21 cellular contexts compared by ENCODE assay signal in genomic region chr7:14321947-14322346, GRCh38.
DNase-seq lines count a peak whose midpoint lies in the region; ATAC-seq and TF ChIP-seq lines count a peak whose summit lies in the region.
"Had no signal": no experiment of that assay in that cellular context is flagged by ENCODE, and none has a peak within 500 bp of the region (broad histone marks: within the 10 kb centered on the region; RNA-seq: fewer than 3 reads in every experiment).

No MANE protein-coding gene starts in this region.

- peaks cover 9% of the 10 kb centered on the region for H3K9me3 Mint-ChIP-seq in activated CD8-positive, alpha-beta T cell treated with anti-CD3 and anti-CD28 coated beads, Interleukin-2, amount 10 ng/mL, durations not matched to agents 7 days and 5 days (ENCODE audit: insufficient read depth)

- H3K9me2 ChIP-seq in SK-N-SH = no peaks in the 10 kb centered on the region

- POLR2A ChIA-PET in activated CD8-positive, alpha-beta T cell treated with anti-CD3 and anti-CD28 coated beads, Interleukin-2, amount 10 ng/mL, durations not matched to agents 7 days and 5 days (lab: Charles Lee) = no interaction called here
- POLR2A ChIA-PET in SK-N-SH (lab: Yijun Ruan, JAX) = no interaction called here

- no peak for TF ChIP-seq RAD21 in SK-N-SH (IDR thresholded peaks at IDR 0.05; ENCODE audit: low read length)

- 65% methylated on average over 2 of the region's 2 CpGs for WGBS in SK-N-SH (ENCODE audit: low lambda C conversion rate)

- no peak overlapping the region for H3K4me3 ChIP-seq in SK-N-SH (ENCODE audit: low read depth in 2 of 2, low read length in 1 of 2)
- H3K4me3 ChIP-seq: breast epithelium, left lung had no signal

- no peak for ATAC-seq in activated CD8-positive, alpha-beta T cell treated with anti-CD3 and anti-CD28 coated beads, Interleukin-2, amount 10 ng/mL, durations not matched to agents 7 days and 5 days
- no peak for ATAC-seq in GM19395 (IDR thresholded peaks at IDR 0.05; ENCODE audit: unreplicated experiment)
- ATAC-seq: activated T-cell treated with anti-CD3 and anti-CD28 coated beads, Interleukin-2, amount 50 U/mL, for 72 hours; left lung had no signal

- TF ChIP-seq EP300 in SK-N-SH (IDR thresholded peaks at IDR 0.05; ENCODE audit: borderline replicate concordance in 1 of 2, low read depth in 1 of 2, low read length in 1 of 2) = no peak

- no peaks in the 10 kb centered on the region for H3K79me2 ChIP-seq in SK-N-SH (ENCODE audit: insufficient read depth)

- no peak overlapping the region for H3K4me3 Mint-ChIP-seq in activated CD8-positive, alpha-beta T cell treated with anti-CD3 and anti-CD28 coated beads, Interleukin-2, amount 10 ng/mL, durations not matched to agents 7 days and 5 days
- H3K4me3 Mint-ChIP-seq: activated naive CD8-positive, alpha-beta T cell; activated T-cell treated with anti-CD3 and anti-CD28 coated beads, Interleukin-2, amount 50 U/mL, for 72 hours; IgD-negative memory B cell had no signal

- no peaks in the 10 kb centered on the region for H3K36me3 ChIP-seq in SK-N-SH (replicated peaks in 1 of 2; ENCODE audit: control insufficient read depth in 1 of 2, insufficient read depth in 2 of 2, low read length in 1 of 2)
- H3K36me3 ChIP-seq: breast epithelium, left lung had no signal

- H3K4me1 Mint-ChIP-seq in activated CD8-positive, alpha-beta T cell treated with anti-CD3 and anti-CD28 coated beads, Interleukin-2, amount 10 ng/mL, durations not matched to agents 7 days and 5 days (ENCODE audit: low read depth) = no peaks in the 10 kb centered on the region
- H3K4me1 Mint-ChIP-seq: IgD-negative memory B cell had no signal

- no peak overlapping the region for H3K27ac Mint-ChIP-seq in activated CD8-positive, alpha-beta T cell treated with anti-CD3 and anti-CD28 coated beads, Interleukin-2, amount 10 ng/mL, durations not matched to agents 7 days and 5 days
- H3K27ac Mint-ChIP-seq: activated naive CD8-positive, alpha-beta T cell; activated T-cell treated with anti-CD3 and anti-CD28 coated beads, Interleukin-2, amount 50 U/mL, for 72 hours; IgD-negative memory B cell had no signal

- no peak overlapping the region for H3K4me2 ChIP-seq in SK-N-SH

- DNase-seq in COR-L47 (lab: John Stamatoyannopoulos, UW) (peak; percentile 87), Daoy (ENCODE audit: low read depth) (peak; percentile 1), NCI-H2171 treated with DMSO at 0.1 percent for 48 hours (lab: John Stamatoyannopoulos, UW) (peak; percentile 84), cerebellar cortex (ENCODE audit: low spot score) (peak; percentile 78), Ammon's horn (ENCODE audit: low spot score) (no peak), SK-N-SH (no peak)
- no peak for DNase-seq in activated CD8-positive, alpha-beta T cell treated with anti-CD3 and anti-CD28 coated beads, Interleukin-2, amount 10 ng/mL, durations not matched to agents 7 days and 5 days
- DNase-seq: activated T-cell treated with anti-CD3 and anti-CD28 coated beads, Interleukin-2, amount 50 U/mL, for 72 hours; Caco-2; dermis blood vessel endothelial cell; GOT3; left lung; NCI-H1048; NK-92 treated with Interleukin-12 subunit alpha and Interleukin-12 subunit beta, amount 100 ng/mL, for 24 hours; stimulated activated CD4-positive, alpha-beta T cell treated with anti-CD3 and anti-CD28 coated beads, Interleukin-4, amount 100 ng/mL, for 1 hour; T-helper 1 cell had no signal

- H3K36me3 Mint-ChIP-seq in activated CD8-positive, alpha-beta T cell treated with anti-CD3 and anti-CD28 coated beads, Interleukin-2, amount 10 ng/mL, durations not matched to agents 7 days and 5 days (ENCODE audit: low read depth) = no peaks in the 10 kb centered on the region
- H3K36me3 Mint-ChIP-seq: activated naive CD8-positive, alpha-beta T cell; IgD-negative memory B cell had no signal

- H3K27ac ChIP-seq in SK-N-SH (ENCODE audit: low read depth in 2 of 2, low read length in 1 of 2) = no peak overlapping the region
- H3K27ac ChIP-seq: breast epithelium, left lung, VCaP had no signal

- no peak for TF ChIP-seq CTCF in SK-N-SH (IDR thresholded peaks at IDR 0.05)

- H4K20me1 ChIP-seq in SK-N-SH (ENCODE audit: insufficient read depth) = 0 out of 2 replicates have a peak, but pooled peaks cover 3% of the 10 kb centered on the region

- H3K27me3 ChIP-seq in SK-N-SH (ENCODE audit: insufficient read depth) = no peaks in the 10 kb centered on the region
- H3K27me3 ChIP-seq: breast epithelium, left lung had no signal

- H2AFZ ChIP-seq in SK-N-SH (ENCODE audit: low read depth) = no peak overlapping the region

- H3K4me1 ChIP-seq in SK-N-SH (ENCODE audit: control insufficient read depth in 1 of 2, insufficient read depth in 2 of 2, low read depth in 1 of 2, low read length in 1 of 2) = no peaks in the 10 kb centered on the region
- H3K4me1 ChIP-seq: breast epithelium, Caco-2, left lung had no signal

- CTCF ChIA-PET in activated CD8-positive, alpha-beta T cell treated with anti-CD3 and anti-CD28 coated beads, Interleukin-2, amount 10 ng/mL, durations not matched to agents 7 days and 5 days (lab: Charles Lee) = no interaction called here
- CTCF ChIA-PET in SK-N-SH (lab: Yijun Ruan, JAX) = interaction anchor here (1.2 kb wide), 1 partner anchor 15 kb away, joined by 3 read pairs; no protein-coding TSS in a partner anchor

- no peaks in the 10 kb centered on the region for H3F3A ChIP-seq in SK-N-SH (replicated peaks; ENCODE audit: insufficient read depth)

- no peaks in the 10 kb centered on the region for H3K27me3 Mint-ChIP-seq in activated CD8-positive, alpha-beta T cell treated with anti-CD3 and anti-CD28 coated beads, Interleukin-2, amount 10 ng/mL, durations not matched to agents 7 days and 5 days (ENCODE audit: low read depth)
- H3K27me3 Mint-ChIP-seq: activated naive CD8-positive, alpha-beta T cell; IgD-negative memory B cell had no signal

- H3K9ac ChIP-seq in SK-N-SH = no peak overlapping the region

- H3K9me3 ChIP-seq in SK-N-SH = 0 out of 2 replicates have a peak, but pooled peaks cover 5% of the 10 kb centered on the region
- H3K9me3 ChIP-seq: breast epithelium, Caco-2 had no signal

TF ChIP-seq in SK-N-SH, 30 proteins besides CTCF, POLR2A, EP300 and RAD21 (continues in another document):
- TF ChIP-seq FOSL2 (IDR thresholded peaks at IDR 0.05; ENCODE audit: borderline replicate concordance, low read depth) (no peak), REST (IDR thresholded peaks at IDR 0.05; ENCODE audit: low read depth, low read length) (no peak), FOXJ3 (CRISPR knock-in tag; IDR thresholded peaks at IDR 0.05) (no peak), FOXM1 (IDR thresholded peaks at IDR 0.05; ENCODE audit: low read depth) (no peak), SIN3A (IDR thresholded peaks at IDR 0.05; ENCODE audit: borderline replicate concordance, low read depth, low read length) (no peak), RFX5 (IDR thresholded peaks at IDR 0.05; ENCODE audit: low read length) (no peak), ZBTB33 (IDR thresholded peaks at IDR 0.05; ENCODE audit: borderline replicate concordance, low read depth) (no peak), USF1 (IDR thresholded peaks at IDR 0.05; ENCODE audit: borderline replicate concordance, low read depth) (no peak), SMC3 (IDR thresholded peaks at IDR 0.05; ENCODE audit: low read depth, low read length) (no peak), YY1 (IDR thresholded peaks at IDR 0.05; ENCODE audit: low read depth) (no peak), GATA2 (CRISPR knock-in tag; IDR thresholded peaks at IDR 0.05) (no peak), GABPA (IDR thresholded peaks at IDR 0.05; ENCODE audit: low read depth) (no peak)

Comparison
In these comparisons a context has a peak if more than half of its experiments do, and no peak if none do; other contexts are left out.
1. DNase-seq: peak in COR-L47 (single experiment), Daoy (single experiment), NCI-H2171 treated with DMSO at 0.1 percent for 48 hours (single experiment) and cerebellar cortex (single experiment); none in Ammon's horn (single experiment), activated CD8-positive, alpha-beta T cell treated with anti-CD3 and anti-CD28 coated beads, Interleukin-2, amount 10 ng/mL, durations not matched to agents 7 days and 5 days (single experiment) and SK-N-SH (single experiment).